8 cellular contexts compared by ENCODE assay signal in genomic region chr12:43805149-43805856, GRCh38. TPM values are rescaled to one million over a fixed set of nuclear protein-coding genes. Genes with fewer than 3 reads are reported as not detected.
DNase-seq lines count a peak whose midpoint lies in the region; ATAC-seq lines count a peak whose summit lies in the region.

No MANE protein-coding gene starts in this region.

- no CpG with 5 or more reads among the region's 20 CpGs for WGBS in iPS DF 6.9 (ENCODE audit: insufficient coverage, insufficient read length)

- H3K27ac Mint-ChIP-seq in activated naive CD4-positive, alpha-beta T cell treated with anti-CD3 and anti-CD28 coated beads, Interleukin-2, amount 50 U/mL, for 72 hours, result peak overlapping the region; percentile 94

- H3K27ac ChIP-seq in HUES48 (ENCODE audit: low read depth, low read length) (peak overlapping the region; percentile 96), iPS DF 6.9 (ENCODE audit: low read length) (no peak overlapping the region), skeletal muscle tissue (ENCODE audit: low read depth, low read length) (peak overlapping the region; percentile 96)

- H3K27me3 ChIP-seq in HUES48 (ENCODE audit: control insufficient read depth, insufficient read depth, low read length) (no peaks in the 10 kb centered on the region), iPS DF 6.9 (ENCODE audit: control insufficient read depth, insufficient read depth, low read length) (no peaks in the 10 kb centered on the region), skeletal muscle tissue (ENCODE audit: control insufficient read depth in 3 of 3, insufficient read depth in 3 of 3, low read length in 3 of 3) (no peaks in the 10 kb centered on the region)

- H3K4me3 ChIP-seq in GM08714 (ENCODE audit: low read length) (peak overlapping the region; percentile 85), HUES48 (ENCODE audit: low read depth, low read length) (peak overlapping the region; percentile 96), iPS DF 6.9 (ENCODE audit: low read length) (peak overlapping the region; percentile 82; the same call in 1 of the 2 replicates), skeletal muscle tissue (ENCODE audit: low read length in 3 of 3) (peak overlapping the region; percentile 85 to 95 (median 94))

- ATAC-seq in activated naive CD4-positive, alpha-beta T cell treated with anti-CD3 and anti-CD28 coated beads, Interleukin-2, amount 50 U/mL, for 72 hours, result no peak
- ATAC-seq in GM21528 (IDR thresholded peaks at IDR 0.05; ENCODE audit: low FRiP score, unreplicated experiment), result no peak
- ATAC-seq in HG02759 (IDR thresholded peaks at IDR 0.05; ENCODE audit: unreplicated experiment), result no peak

- H3K9me3 Mint-ChIP-seq in activated naive CD4-positive, alpha-beta T cell treated with anti-CD3 and anti-CD28 coated beads, Interleukin-2, amount 50 U/mL, for 72 hours, result no peaks in the 10 kb centered on the region

- H3K36me3 ChIP-seq in HUES48 (ENCODE audit: control insufficient read depth, insufficient read depth, low read length) (peaks cover 40% of the 10 kb centered on the region), iPS DF 6.9 (ENCODE audit: control insufficient read depth, insufficient read depth, low read length) (no peaks in the 10 kb centered on the region), skeletal muscle tissue (ENCODE audit: control insufficient read depth in 3 of 3, insufficient read depth in 3 of 3, low read length in 3 of 3) (peaks cover 5 to 6% (median 5%) of the 10 kb centered on the region in 3 donors)

- H3K9me3 ChIP-seq in HUES48 (ENCODE audit: control insufficient read depth, insufficient read depth, low read length) (no peaks in the 10 kb centered on the region), iPS DF 6.9 (ENCODE audit: control insufficient read depth, insufficient read depth, low read length) (no peaks in the 10 kb centered on the region), skeletal muscle tissue (ENCODE audit: control insufficient read depth in 3 of 3, low read length in 3 of 3) (no peaks in the 10 kb centered on the region)

- H3K4me1 ChIP-seq in HUES48 (ENCODE audit: control insufficient read depth, insufficient read depth, low read length) (peaks cover 11% of the 10 kb centered on the region; the same call in 1 of the 2 replicates), iPS DF 6.9 (ENCODE audit: control insufficient read depth, insufficient read depth, low read length) (no peaks in the 10 kb centered on the region), skeletal muscle tissue (ENCODE audit: control insufficient read depth in 3 of 3, insufficient read depth in 3 of 3, low read length in 3 of 3) (peaks cover 0 to 14% (median 4%) of the 10 kb centered on the region in 3 donors)

- H3K36me3 Mint-ChIP-seq in activated naive CD4-positive, alpha-beta T cell treated with anti-CD3 and anti-CD28 coated beads, Interleukin-2, amount 50 U/mL, for 72 hours, result peaks cover 17 to 22% of the 10 kb centered on the region in 2 donors

- DNase-seq in activated naive CD4-positive, alpha-beta T cell treated with anti-CD3 and anti-CD28 coated beads, Interleukin-2, amount 50 U/mL, for 72 hours (ENCODE audit: low spot score in 2 of 2), result peak in 1 of 2 donors; percentile 5
- DNase-seq in iPS DF 6.9 (ENCODE audit: low read depth, low spot score) (no peak), EL (no peak)

- H3K9ac ChIP-seq in HUES48 (ENCODE audit: low read depth, low read length) (peak overlapping the region; percentile 91), skeletal muscle tissue (ENCODE audit: low read depth in 1 of 3, low read length in 3 of 3) (peak overlapping the region; percentile 84 to 96 (median 96))

RNA-seq across cellular contexts. Expression of gene TWF1, which starts 0.8 kb away (rescaled TPM):
- total RNA-seq in activated naive CD4-positive, alpha-beta T cell treated with anti-CD3 and anti-CD28 coated beads, Interleukin-2, amount 50 U/mL, for 72 hours, result 10 to 100 TPM; 17.2 to 28.2 TPM
- total RNA-seq in skeletal muscle tissue, result 33.4 TPM

RNA-seq across cellular contexts. Expression of gene TMEM117, which starts 30.6 kb away (rescaled TPM):
- 1 to 10 TPM; 1.5 to 2.8 TPM for total RNA-seq in activated naive CD4-positive, alpha-beta T cell treated with anti-CD3 and anti-CD28 coated beads, Interleukin-2, amount 50 U/mL, for 72 hours
- total RNA-seq in skeletal muscle tissue, result 9.9 TPM

RNA-seq across cellular contexts. Expression of gene IRAK4, which starts 46.6 kb away (rescaled TPM):
- total RNA-seq in activated naive CD4-positive, alpha-beta T cell treated with anti-CD3 and anti-CD28 coated beads, Interleukin-2, amount 50 U/mL, for 72 hours, result 10 to 100 TPM; 11.6 to 31.0 TPM
- total RNA-seq in skeletal muscle tissue, result 7.3 TPM

RNA-seq across cellular contexts. Expression of gene PUS7L, which starts 46.7 kb away (rescaled TPM):
- 10 to 100 TPM; 12.6 to 22.5 TPM for total RNA-seq in activated naive CD4-positive, alpha-beta T cell treated with anti-CD3 and anti-CD28 coated beads, Interleukin-2, amount 50 U/mL, for 72 hours
- 10.4 TPM for total RNA-seq in skeletal muscle tissue
